In the genomic region with DNA sequence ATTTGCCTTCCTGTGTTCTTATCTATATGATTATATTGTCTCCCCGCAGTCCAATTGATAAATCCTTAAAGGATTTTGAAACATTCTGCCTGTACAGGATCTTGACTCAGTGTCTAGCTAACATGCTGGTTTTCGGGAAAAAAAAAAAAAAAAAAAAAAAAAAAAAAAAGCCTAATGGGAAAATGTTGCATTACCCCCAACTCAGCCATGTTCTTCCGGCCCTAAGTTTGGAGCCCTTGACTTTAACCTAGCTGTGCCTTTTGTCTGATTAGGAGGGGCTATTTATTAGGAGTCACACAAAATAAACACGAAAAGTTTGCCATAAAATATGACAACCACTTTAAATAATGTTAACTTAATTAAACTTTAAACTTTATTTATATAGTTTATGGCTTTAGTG, we compare ENCODE assay signal across 1 cellular context.
TF ChIP-seq lines count a peak whose summit lies in the region.

No MANE protein-coding gene starts in this region.

TF ChIP-seq in HCT116, 20 proteins besides CTCF, POLR2A, EP300 and RAD21 (continued from another document):
- TF ChIP-seq, protein P1, sequence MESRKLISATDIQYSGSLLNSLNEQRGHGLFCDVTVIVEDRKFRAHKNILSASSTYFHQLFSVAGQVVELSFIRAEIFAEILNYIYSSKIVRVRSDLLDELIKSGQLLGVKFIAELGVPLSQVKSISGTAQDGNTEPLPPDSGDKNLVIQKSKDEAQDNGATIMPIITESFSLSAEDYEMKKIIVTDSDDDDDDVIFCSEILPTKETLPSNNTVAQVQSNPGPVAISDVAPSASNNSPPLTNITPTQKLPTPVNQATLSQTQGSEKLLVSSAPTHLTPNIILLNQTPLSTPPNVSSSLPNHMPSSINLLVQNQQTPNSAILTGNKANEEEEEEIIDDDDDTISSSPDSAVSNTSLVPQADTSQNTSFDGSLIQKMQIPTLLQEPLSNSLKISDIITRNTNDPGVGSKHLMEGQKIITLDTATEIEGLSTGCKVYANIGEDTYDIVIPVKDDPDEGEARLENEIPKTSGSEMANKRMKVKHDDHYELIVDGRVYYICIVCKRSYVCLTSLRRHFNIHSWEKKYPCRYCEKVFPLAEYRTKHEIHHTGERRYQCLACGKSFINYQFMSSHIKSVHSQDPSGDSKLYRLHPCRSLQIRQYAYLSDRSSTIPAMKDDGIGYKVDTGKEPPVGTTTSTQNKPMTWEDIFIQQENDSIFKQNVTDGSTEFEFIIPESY (IDR thresholded peaks at IDR 0.05; ENCODE audit: extremely low read depth, insufficient replicate concordance, low read length), result no peak
- TF ChIP-seq, protein P2, sequence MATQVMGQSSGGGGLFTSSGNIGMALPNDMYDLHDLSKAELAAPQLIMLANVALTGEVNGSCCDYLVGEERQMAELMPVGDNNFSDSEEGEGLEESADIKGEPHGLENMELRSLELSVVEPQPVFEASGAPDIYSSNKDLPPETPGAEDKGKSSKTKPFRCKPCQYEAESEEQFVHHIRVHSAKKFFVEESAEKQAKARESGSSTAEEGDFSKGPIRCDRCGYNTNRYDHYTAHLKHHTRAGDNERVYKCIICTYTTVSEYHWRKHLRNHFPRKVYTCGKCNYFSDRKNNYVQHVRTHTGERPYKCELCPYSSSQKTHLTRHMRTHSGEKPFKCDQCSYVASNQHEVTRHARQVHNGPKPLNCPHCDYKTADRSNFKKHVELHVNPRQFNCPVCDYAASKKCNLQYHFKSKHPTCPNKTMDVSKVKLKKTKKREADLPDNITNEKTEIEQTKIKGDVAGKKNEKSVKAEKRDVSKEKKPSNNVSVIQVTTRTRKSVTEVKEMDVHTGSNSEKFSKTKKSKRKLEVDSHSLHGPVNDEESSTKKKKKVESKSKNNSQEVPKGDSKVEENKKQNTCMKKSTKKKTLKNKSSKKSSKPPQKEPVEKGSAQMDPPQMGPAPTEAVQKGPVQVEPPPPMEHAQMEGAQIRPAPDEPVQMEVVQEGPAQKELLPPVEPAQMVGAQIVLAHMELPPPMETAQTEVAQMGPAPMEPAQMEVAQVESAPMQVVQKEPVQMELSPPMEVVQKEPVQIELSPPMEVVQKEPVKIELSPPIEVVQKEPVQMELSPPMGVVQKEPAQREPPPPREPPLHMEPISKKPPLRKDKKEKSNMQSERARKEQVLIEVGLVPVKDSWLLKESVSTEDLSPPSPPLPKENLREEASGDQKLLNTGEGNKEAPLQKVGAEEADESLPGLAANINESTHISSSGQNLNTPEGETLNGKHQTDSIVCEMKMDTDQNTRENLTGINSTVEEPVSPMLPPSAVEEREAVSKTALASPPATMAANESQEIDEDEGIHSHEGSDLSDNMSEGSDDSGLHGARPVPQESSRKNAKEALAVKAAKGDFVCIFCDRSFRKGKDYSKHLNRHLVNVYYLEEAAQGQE (IDR thresholded peaks at IDR 0.05; ENCODE audit: low read depth), result no peak
- TF ChIP-seq, protein P3, sequence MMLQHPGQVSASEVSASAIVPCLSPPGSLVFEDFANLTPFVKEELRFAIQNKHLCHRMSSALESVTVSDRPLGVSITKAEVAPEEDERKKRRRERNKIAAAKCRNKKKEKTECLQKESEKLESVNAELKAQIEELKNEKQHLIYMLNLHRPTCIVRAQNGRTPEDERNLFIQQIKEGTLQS (IDR thresholded peaks at IDR 0.05), result no peak
- TF ChIP-seq ELF1 (IDR thresholded peaks at IDR 0.05; ENCODE audit: borderline replicate concordance, low read depth) (no peak), SRF (IDR thresholded peaks at IDR 0.05; ENCODE audit: low read depth) (no peak), EGR1 (IDR thresholded peaks at IDR 0.05; ENCODE audit: low read depth) (no peak), YY1 (IDR thresholded peaks at IDR 0.05; ENCODE audit: extremely low read depth, insufficient replicate concordance, low read depth, low read length) (no peak), SIN3A (IDR thresholded peaks at IDR 0.05; ENCODE audit: low read depth) (no peak), FOSL1 (IDR thresholded peaks at IDR 0.05; ENCODE audit: low read depth) (no peak), CEBPB (IDR thresholded peaks at IDR 0.05; ENCODE audit: low read depth) (no peak)
TF ChIP-seq in HCT116: peak in this region for 0.
